In the genomic region with DNA sequence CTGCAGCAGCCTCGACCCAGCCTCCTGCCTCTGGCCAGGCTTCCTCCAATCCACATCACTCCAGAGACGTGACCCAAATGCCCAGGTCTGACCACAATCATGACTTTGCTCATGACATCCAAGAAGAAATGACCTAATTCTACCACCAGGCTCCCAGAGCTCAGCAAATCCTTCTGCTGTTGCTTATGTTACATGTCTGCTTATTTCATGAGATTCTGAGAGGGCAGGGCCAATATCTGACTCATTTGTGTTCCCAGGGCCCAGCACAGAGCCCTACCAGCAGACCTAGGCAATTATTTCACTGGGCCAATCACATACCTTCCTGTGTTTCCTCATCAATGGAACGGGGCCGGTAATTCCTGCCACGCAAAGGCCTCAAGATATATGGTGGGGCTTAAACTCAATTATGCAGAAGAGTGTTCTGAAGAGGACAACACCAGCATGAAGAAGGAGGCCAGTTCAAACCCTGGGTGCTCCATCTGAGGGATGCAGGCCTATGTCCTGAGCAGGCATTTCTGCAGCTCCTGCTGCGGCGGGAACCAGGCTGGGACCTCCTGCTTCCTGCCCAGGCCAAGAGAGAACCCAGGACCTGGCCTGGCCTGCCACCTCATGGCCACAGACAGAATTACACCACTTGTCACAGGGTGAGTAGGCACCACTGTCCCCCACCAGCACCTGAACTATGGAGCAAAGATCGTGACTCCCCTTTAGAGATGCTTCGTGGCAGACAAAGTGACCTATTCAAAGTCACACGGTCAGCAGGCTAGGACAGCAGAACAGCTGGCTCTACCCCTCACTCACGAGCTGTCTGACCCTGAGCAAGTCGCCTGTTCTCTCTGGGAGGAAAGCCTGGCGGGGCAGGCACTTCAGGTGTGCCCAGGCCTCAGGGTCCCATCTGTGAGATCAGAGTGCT, we compare ENCODE assay signal across 8 cellular contexts. TPM values are rescaled to one million over a fixed set of nuclear protein-coding genes. Genes with fewer than 3 reads are reported as not detected.
DNase-seq lines count a peak whose midpoint lies in the region; ATAC-seq and TF ChIP-seq lines count a peak whose summit lies in the region.

No MANE protein-coding gene starts in this region.

- H3K27me3 ChIP-seq in RWPE2 (ENCODE audit: insufficient read depth, poor library complexity, severe bottlenecking) (no peaks in the 10 kb centered on the region), foreskin keratinocyte (no peaks in the 10 kb centered on the region)

- TF ChIP-seq CTCF in RWPE2 (IDR thresholded peaks at IDR 0.05; ENCODE audit: poor library complexity, severe bottlenecking) = peak; percentile 91
- peak; percentile 91 for TF ChIP-seq CTCF in foreskin keratinocyte (conservative IDR thresholded peaks at IDR 0.05)
- TF ChIP-seq CTCF in omental fat pad (IDR thresholded peaks at IDR 0.05) = peak in 2 of 3 donors; percentile 37 to 86

- ATAC-seq in GM18861 (IDR thresholded peaks at IDR 0.05; ENCODE audit: unreplicated experiment) = peak; percentile 26
- peak; percentile 88 for ATAC-seq in RWPE2 (ENCODE audit: low read depth)
- peak; percentile 79 for ATAC-seq in foreskin keratinocyte
- ATAC-seq in omental fat pad (ENCODE audit: low FRiP score) = peak; percentile 84

- in situ Hi-C loops in ACHN (cut with HindIII; ENCODE audit: low pct_ligation_motif_present, low pct_unique_long_range_greater_than_20kb, low sequenced_read_pairs) = no loop called here

- H3K4me3 ChIP-seq in RWPE2 (ENCODE audit: severe bottlenecking) = no peak overlapping the region

- H3K36me3 ChIP-seq in RWPE2 (ENCODE audit: low read depth) = peaks cover 73% of the 10 kb centered on the region

- H3K9me3 ChIP-seq in RWPE2 (ENCODE audit: severe bottlenecking) = no peaks in the 10 kb centered on the region

- H3K27ac ChIP-seq in RWPE2 (ENCODE audit: poor library complexity, severe bottlenecking) (peak overlapping the region; percentile 49), foreskin keratinocyte (no peak overlapping the region)

- H3K4me1 ChIP-seq in RWPE2 (ENCODE audit: insufficient read depth, poor library complexity, severe bottlenecking) = peaks cover 12% of the 10 kb centered on the region
- no peaks in the 10 kb centered on the region for H3K4me1 ChIP-seq in foreskin keratinocyte

- DNase-seq in ACHN (peak; percentile 77), HuH-7.5 (ENCODE audit: low spot score) (peak; percentile 65), RWPE2 (ENCODE audit: low spot score) (no peak), foreskin keratinocyte (peak; percentile 54 to 82), omental fat pad (ENCODE audit: low spot score) (peak; percentile 76), superior temporal gyrus (ENCODE audit: extremely low spot score) (peak; percentile 93)
- DNase-seq in activated effector memory CD4-positive, alpha-beta T cell treated with anti-CD3 and anti-CD28 coated beads, Interleukin-2, amount 50 U/mL, for 16 hours = peak; percentile 94

RNA-seq across cellular contexts. Expression of a gene that starts 5.8 kb away (rescaled TPM):
- total RNA-seq in foreskin keratinocyte (29.0 and 33.2 TPM in 2 replicates), omental fat pad (1 to 10 TPM in 1 of 4 donors, under 1 TPM in 1, not detected in 2; 0.84 to 5.4 TPM)
- 42.3 and 45.6 TPM in 2 replicates for polyA plus RNA-seq in foreskin keratinocyte

RNA-seq across cellular contexts. Expression of a gene that starts 14.5 kb away (rescaled TPM):
- total RNA-seq in foreskin keratinocyte (0.11 and 0.17 TPM in 2 replicates), omental fat pad (under 1 TPM; 0.16 to 0.84 (median 0.22) TPM)
- polyA plus RNA-seq in foreskin keratinocyte = 0.09 and 0.11 TPM in 2 replicates

RNA-seq across cellular contexts. Expression of a gene that starts 26.2 kb away (rescaled TPM):
- total RNA-seq in foreskin keratinocyte (not detected in 2 replicates), omental fat pad (not detected)
- polyA plus RNA-seq in foreskin keratinocyte = not detected in 2 replicates

RNA-seq across cellular contexts. Expression of a gene that starts 28.1 kb away (rescaled TPM):
- total RNA-seq in foreskin keratinocyte = 0.03 and 0.11 TPM in 2 replicates
- 0.06 TPM in 2 replicates for polyA plus RNA-seq in foreskin keratinocyte
- under 1 TPM in 3 of 4 donors, not detected in 1; 0.13 to 0.72 (median 0.37) TPM for total RNA-seq in omental fat pad

Comparison
In these comparisons a context has a peak if more than half of its experiments do, and no peak if none do; other contexts are left out.
1. ATAC-seq: peak in every context shown above with its lines; median percentile 88 in RWPE2; 84 in omental fat pad; 79 in foreskin keratinocyte; 26 in GM18861.